In the genomic region with DNA sequence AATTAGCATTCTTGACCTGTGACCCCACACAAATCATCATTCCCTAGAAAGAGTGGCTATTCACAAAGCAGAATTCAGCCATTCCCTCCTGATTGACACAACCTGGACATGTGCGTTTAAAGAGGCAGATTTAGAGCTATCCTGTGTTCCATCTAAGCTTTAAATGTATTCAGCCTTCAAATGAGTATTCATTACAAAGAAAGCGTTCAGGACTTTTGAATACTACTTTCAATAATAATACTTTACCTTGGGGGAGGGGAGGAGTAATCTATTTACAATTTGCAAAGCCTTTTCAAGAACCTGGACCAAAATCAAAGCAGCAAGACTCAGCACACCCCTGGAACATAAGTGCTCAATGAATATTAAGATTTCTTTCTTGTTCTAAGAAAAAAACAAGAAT, we compare ENCODE assay signal across 25 cellular contexts. TPM values are rescaled to one million over a fixed set of nuclear protein-coding genes. Genes with fewer than 3 reads are reported as not detected.
"Had no signal": no experiment of that assay in that cellular context is flagged by ENCODE, and none has a peak within 500 bp of the region (broad histone marks: within the 10 kb centered on the region; RNA-seq: fewer than 3 reads in every experiment).

No MANE protein-coding gene starts in this region.

- H3K4me2 ChIP-seq: hepatocyte had no signal

- H3K4me1 Mint-ChIP-seq: immature natural killer cell; naive B cell; stimulated activated naive B cell treated with anti-CD40 and anti-IgM and Interleukin-4, amounts not matched to agents 10 μg/mL and 1 μg/mL and 100 μg/mL, for 72 hours had no signal

- DNase-seq: dorsolateral prefrontal cortex; effector CD4-positive, alpha-beta T cell; foreskin keratinocyte; heart left ventricle; immature natural killer cell; left ventricle myocardium superior; lower lobe of right lung; naive B cell; right lobe of liver; small intestine; stimulated activated CD4-positive, alpha-beta T cell treated with anti-CD3 and anti-CD28 coated beads, Interleukin-15, amount 100 ng/mL, for 24 hours; stimulated activated CD4-positive, alpha-beta T cell treated with anti-CD3 and anti-CD28 coated beads, Interleukin-2, amount 100 ng/mL, for 48 hours; stimulated activated naive B cell treated with anti-CD40 and anti-IgM and Interleukin-4, amounts not matched to agents 10 μg/mL and 1 μg/mL and 100 μg/mL, for 72 hours; upper lobe of left lung had no signal

- H3K27ac Mint-ChIP-seq: immature natural killer cell; naive B cell; natural killer cell treated with Interleukin-12 subunit alpha and Interleukin-12 subunit beta and Interleukin-15 and Interleukin-18, amount 100 ng/mL, for 72 hours; stimulated activated naive B cell treated with anti-CD40 and anti-IgM and Interleukin-4, amounts not matched to agents 10 μg/mL and 1 μg/mL and 100 μg/mL, for 72 hours; stimulated activated naive CD8-positive, alpha-beta T cell treated with anti-CD3 and anti-CD28 coated beads, Interleukin-15, Interleukin-2, amounts not matched to agents 100 ng/mL and 50 ng/mL, for 24 hours had no signal

- H3K27ac ChIP-seq: dorsolateral prefrontal cortex, epithelial cell of prostate, foreskin keratinocyte, gastroesophageal sphincter, heart left ventricle, hepatocyte, lower lobe of right lung, parathyroid adenoma, right lobe of liver, thoracic aorta, tibial nerve, upper lobe of left lung had no signal

- H3K79me2 ChIP-seq: hepatocyte, parathyroid adenoma had no signal

- H3K4me3 ChIP-seq: dorsolateral prefrontal cortex, gastroesophageal sphincter, heart left ventricle, hepatocyte, lower lobe of right lung, mucosa of descending colon, right lobe of liver, thoracic aorta, tibial nerve, upper lobe of left lung had no signal

- H3K4me3 Mint-ChIP-seq: immature natural killer cell; naive B cell; natural killer cell treated with Interleukin-12 subunit alpha and Interleukin-12 subunit beta and Interleukin-15 and Interleukin-18, amount 100 ng/mL, for 72 hours; neural crest cell; stimulated activated naive B cell treated with anti-CD40 and anti-IgM and Interleukin-4, amounts not matched to agents 10 μg/mL and 1 μg/mL and 100 μg/mL, for 72 hours; stimulated activated naive CD8-positive, alpha-beta T cell treated with anti-CD3 and anti-CD28 coated beads, Interleukin-15, Interleukin-2, amounts not matched to agents 100 ng/mL and 50 ng/mL, for 24 hours had no signal

- H3K36me3 ChIP-seq: gastroesophageal sphincter, heart left ventricle, lower lobe of right lung, right lobe of liver, thoracic aorta, tibial nerve, upper lobe of left lung had no signal

- H3K36me3 Mint-ChIP-seq: immature natural killer cell; naive B cell; natural killer cell treated with Interleukin-12 subunit alpha and Interleukin-12 subunit beta and Interleukin-15 and Interleukin-18, amount 100 ng/mL, for 72 hours; stimulated activated naive B cell treated with anti-CD40 and anti-IgM and Interleukin-4, amounts not matched to agents 10 μg/mL and 1 μg/mL and 100 μg/mL, for 72 hours had no signal

- H3K27me3 Mint-ChIP-seq: stimulated activated naive CD8-positive, alpha-beta T cell treated with anti-CD3 and anti-CD28 coated beads, Interleukin-15, Interleukin-2, amounts not matched to agents 100 ng/mL and 50 ng/mL, for 24 hours had no signal

- H3K27me3 ChIP-seq: foreskin keratinocyte, gastroesophageal sphincter, hepatocyte, right lobe of liver, upper lobe of left lung had no signal

- ATAC-seq: esophagus mucosa; foreskin keratinocyte; gastroesophageal sphincter; heart left ventricle; left ventricle myocardium superior; lower lobe of right lung; mucosa of descending colon; natural killer cell treated with Interleukin-12 subunit alpha and Interleukin-12 subunit beta and Interleukin-15 and Interleukin-18, amount 100 ng/mL, for 72 hours; right lobe of liver; stimulated activated naive B cell treated with anti-CD40 and anti-IgM and Interleukin-4, amounts not matched to agents 10 μg/mL and 1 μg/mL and 100 μg/mL, for 72 hours had no signal

- H3K9me3 ChIP-seq: gastroesophageal sphincter, lower lobe of right lung, mucosa of descending colon, right lobe of liver, thoracic aorta, tibial nerve, upper lobe of left lung had no signal

- H3K9me3 Mint-ChIP-seq: immature natural killer cell; natural killer cell treated with Interleukin-12 subunit alpha and Interleukin-12 subunit beta and Interleukin-15 and Interleukin-18, amount 100 ng/mL, for 72 hours; stimulated activated naive B cell treated with anti-CD40 and anti-IgM and Interleukin-4, amounts not matched to agents 10 μg/mL and 1 μg/mL and 100 μg/mL, for 72 hours; stimulated activated naive CD8-positive, alpha-beta T cell treated with anti-CD3 and anti-CD28 coated beads, Interleukin-15, Interleukin-2, amounts not matched to agents 100 ng/mL and 50 ng/mL, for 24 hours had no signal

- H3K9ac ChIP-seq: parathyroid adenoma had no signal

- H3K4me1 ChIP-seq: foreskin keratinocyte, gastroesophageal sphincter, heart left ventricle, lower lobe of right lung, parathyroid adenoma, right lobe of liver, tibial nerve, upper lobe of left lung had no signal

- H2AFZ ChIP-seq: hepatocyte, parathyroid adenoma had no signal

RNA-seq across cellular contexts. Expression of gene GPC4, which starts 22.5 kb away (rescaled TPM):
- total RNA-seq: natural killer cell treated with Interleukin-12 subunit alpha and Interleukin-12 subunit beta and Interleukin-15 and Interleukin-18, amount 100 ng/mL, for 72 hours had no signal
